Comparison of ENCODE assay signal across 8 cellular contexts in genomic region chr1:204407314-204407971, GRCh38.
DNase-seq lines count a peak whose midpoint lies in the region; ATAC-seq and TF ChIP-seq lines count a peak whose summit lies in the region.

No MANE protein-coding gene starts in this region.

- H3K79me2 ChIP-seq in SU-DHL-6 (ENCODE audit: insufficient read depth, low read length), result peaks cover 88% of the 10 kb centered on the region

- peaks cover 58% of the 10 kb centered on the region for H3K36me3 ChIP-seq in SU-DHL-6 (ENCODE audit: low read length)

- H3K9ac ChIP-seq in SU-DHL-6 (ENCODE audit: low read length), result peak overlapping the region; percentile 95

- no peak for ATAC-seq in HG03095 (IDR thresholded peaks at IDR 0.05; ENCODE audit: unreplicated experiment)

- H4K20me1 ChIP-seq in SU-DHL-6 (ENCODE audit: low read depth, low read length), result peaks cover 71% of the 10 kb centered on the region

- H3K9me3 ChIP-seq in SU-DHL-6 (ENCODE audit: insufficient read depth, low read length), result no peaks in the 10 kb centered on the region

- in situ Hi-C loops in GM13976 (cut with MboI; ENCODE audit: low sequenced_read_pairs, unreplicated experiment), result no loop called here

- no peak for DNase-seq in GM13976 (ENCODE audit: low spot score)
- DNase-seq in fibroblast of mammary gland (ENCODE audit: low read depth), result no peak
- no peak for DNase-seq in retinal pigment epithelial cell (ENCODE audit: low read depth)
- no peak for DNase-seq in hepatic stellate cell (ENCODE audit: low spot score)
- DNase-seq in NCI-H345 (lab: John Stamatoyannopoulos, UW), result no peak
- DNase-seq in MV-4-11 (lab: John Stamatoyannopoulos, UW), result no peak

- no peak overlapping the region for H2AFZ ChIP-seq in SU-DHL-6 (ENCODE audit: low read depth, low read length, severe bottlenecking)

- no peaks in the 10 kb centered on the region for H3K9me2 ChIP-seq in SU-DHL-6 (replicated peaks; ENCODE audit: insufficient read depth, low read length)

- peak overlapping the region; percentile 88 for H3K4me2 ChIP-seq in SU-DHL-6 (ENCODE audit: low read depth, low read length, poor library complexity, severe bottlenecking)

- H3K4me3 ChIP-seq in SU-DHL-6 (ENCODE audit: insufficient read depth, low read length, poor library complexity, severe bottlenecking) (peak overlapping the region; percentile 92), fibroblast of mammary gland (ENCODE audit: control insufficient read depth, low read depth, low read length) (peak overlapping the region; percentile 94), retinal pigment epithelial cell (ENCODE audit: low read length) (peak overlapping the region; percentile 86)

- H3K27ac ChIP-seq in SU-DHL-6 (ENCODE audit: low read depth, low read length), result no peak overlapping the region

- H3K27me3 ChIP-seq in SU-DHL-6 (ENCODE audit: low read length), result no peaks in the 10 kb centered on the region

- TF ChIP-seq CTCF in GM13976 (IDR thresholded peaks at IDR 0.05; ENCODE audit: borderline replicate concordance, control extremely low read depth, extremely low read depth, insufficient read depth, missing control alignments) (peak; percentile 9), SU-DHL-6 (IDR thresholded peaks at IDR 0.05; ENCODE audit: insufficient read depth, low read length, poor library complexity, severe bottlenecking) (no peak), fibroblast of mammary gland (conservative IDR thresholded peaks at IDR 0.05; ENCODE audit: control insufficient read depth, insufficient read depth, low read depth, low read length) (no peak), retinal pigment epithelial cell (conservative IDR thresholded peaks at IDR 0.05; ENCODE audit: low read depth, low read length) (no peak)

- H3F3A ChIP-seq in SU-DHL-6 (ENCODE audit: insufficient read depth), result peaks cover 17% of the 10 kb centered on the region; the same call in 1 of the 2 replicates
